In the genomic region with DNA sequence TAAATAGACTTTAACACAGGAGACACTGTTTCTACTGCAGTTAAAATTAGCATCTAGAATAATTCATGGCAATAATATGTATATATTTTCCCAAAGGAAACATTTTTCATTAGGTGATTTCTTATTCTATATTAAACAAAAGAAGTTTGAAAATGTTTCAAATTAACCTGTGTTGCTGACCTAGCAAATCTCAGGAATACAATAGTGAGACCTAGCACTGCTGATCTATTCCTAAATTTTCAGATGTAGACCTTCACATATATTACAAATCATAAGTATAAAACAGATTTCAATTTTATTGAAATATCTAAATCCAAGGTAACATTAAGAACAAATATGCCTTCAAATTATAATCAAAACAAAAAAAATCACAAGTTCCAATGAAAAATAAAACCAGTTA, we compare ENCODE assay signal across 3 cellular contexts.
TF ChIP-seq lines count a peak whose summit lies in the region.

No MANE protein-coding gene starts in this region.

TF ChIP-seq in A549, 52 proteins besides CTCF, POLR2A, EP300 and RAD21:
- TF ChIP-seq ZNF302 (CRISPR knock-in tag; IDR thresholded peaks at IDR 0.05) (no peak), JUN (IDR thresholded peaks at IDR 0.05) (no peak), KDM5A (IDR thresholded peaks at IDR 0.05) (no peak), MAFK (IDR thresholded peaks at IDR 0.05; ENCODE audit: partially characterized antibody) (peak; percentile 42)

TF ChIP-seq in IMR-90, 13 proteins besides CTCF, POLR2A, EP300 and RAD21:
- TF ChIP-seq MAFK (IDR thresholded peaks at IDR 0.05; ENCODE audit: low read depth, low read length) (peak; percentile 20; the same call in 1 of the 2 replicates), RFX5 (IDR thresholded peaks at IDR 0.05; ENCODE audit: low read depth, low read length) (no peak)

TF ChIP-seq in K562, 482 proteins besides CTCF, POLR2A, EP300 and RAD21:
- TF ChIP-seq ZNF316 (IDR thresholded peaks at IDR 0.05) (peak; percentile 54), MAFF (IDR thresholded peaks at IDR 0.05; ENCODE audit: low read length) (peak; percentile 26; the same call in 1 of the 2 replicates)
- TF ChIP-seq, protein P1, sequence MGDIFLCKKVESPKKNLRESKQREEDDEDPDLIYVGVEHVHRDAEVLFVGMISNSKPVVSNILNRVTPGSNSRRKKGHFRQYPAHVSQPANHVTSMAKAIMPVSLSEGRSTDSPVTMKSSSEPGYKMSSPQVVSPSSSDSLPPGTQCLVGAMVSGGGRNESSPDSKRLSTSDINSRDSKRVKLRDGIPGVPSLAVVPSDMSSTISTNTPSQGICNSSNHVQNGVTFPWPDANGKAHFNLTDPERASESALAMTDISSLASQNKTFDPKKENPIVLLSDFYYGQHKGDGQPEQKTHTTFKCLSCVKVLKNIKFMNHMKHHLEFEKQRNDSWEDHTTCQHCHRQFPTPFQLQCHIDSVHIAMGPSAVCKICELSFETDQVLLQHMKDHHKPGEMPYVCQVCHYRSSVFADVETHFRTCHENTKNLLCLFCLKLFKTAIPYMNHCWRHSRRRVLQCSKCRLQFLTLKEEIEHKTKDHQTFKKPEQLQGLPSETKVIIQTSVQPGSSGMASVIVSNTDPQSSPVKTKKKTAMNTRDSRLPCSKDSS (IDR thresholded peaks at IDR 0.05; ENCODE audit: low read depth, partially characterized antibody): no peak
